In genomic region chr15:63524316-63525015, GRCh38 we compare ENCODE assay signal across 2 cellular contexts.
TF ChIP-seq lines count a peak whose summit lies in the region.

No MANE protein-coding gene starts in this region.

TF ChIP-seq in HEK293, 187 proteins besides CTCF, POLR2A, EP300 and RAD21:
- no peak for TF ChIP-seq ZBTB21 (tag by site-specific recombination; IDR thresholded peaks at IDR 0.05)
- TF ChIP-seq, protein P1, sequence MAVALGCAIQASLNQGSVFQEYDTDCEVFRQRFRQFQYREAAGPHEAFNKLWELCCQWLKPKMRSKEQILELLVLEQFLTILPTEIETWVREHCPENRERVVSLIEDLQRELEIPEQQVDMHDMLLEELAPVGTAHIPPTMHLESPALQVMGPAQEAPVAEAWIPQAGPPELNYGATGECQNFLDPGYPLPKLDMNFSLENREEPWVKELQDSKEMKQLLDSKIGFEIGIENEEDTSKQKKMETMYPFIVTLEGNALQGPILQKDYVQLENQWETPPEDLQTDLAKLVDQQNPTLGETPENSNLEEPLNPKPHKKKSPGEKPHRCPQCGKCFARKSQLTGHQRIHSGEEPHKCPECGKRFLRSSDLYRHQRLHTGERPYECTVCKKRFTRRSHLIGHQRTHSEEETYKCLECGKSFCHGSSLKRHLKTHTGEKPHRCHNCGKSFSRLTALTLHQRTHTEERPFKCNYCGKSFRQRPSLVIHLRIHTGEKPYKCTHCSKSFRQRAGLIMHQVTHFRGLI (tag by site-specific recombination; IDR thresholded peaks at IDR 0.05), result 0 out of 2 replicates have a peak, but pooled peaks have one; percentile 13
- peak; percentile 44; the same call in 1 of the 2 replicates for TF ChIP-seq SCRT2 (tag by site-specific recombination; IDR thresholded peaks at IDR 0.05)
TF ChIP-seq in HEK293: peak in this region for 2.

TF ChIP-seq in K562, 482 proteins besides CTCF, POLR2A, EP300 and RAD21 (continues in another document):
- TF ChIP-seq CHD2 (IDR thresholded peaks at IDR 0.05; ENCODE audit: low read depth, low read length), result no peak
- TF ChIP-seq USF2 (CRISPR knock-in tag; IDR thresholded peaks at IDR 0.05), result no peak
- TF ChIP-seq, protein P2, sequence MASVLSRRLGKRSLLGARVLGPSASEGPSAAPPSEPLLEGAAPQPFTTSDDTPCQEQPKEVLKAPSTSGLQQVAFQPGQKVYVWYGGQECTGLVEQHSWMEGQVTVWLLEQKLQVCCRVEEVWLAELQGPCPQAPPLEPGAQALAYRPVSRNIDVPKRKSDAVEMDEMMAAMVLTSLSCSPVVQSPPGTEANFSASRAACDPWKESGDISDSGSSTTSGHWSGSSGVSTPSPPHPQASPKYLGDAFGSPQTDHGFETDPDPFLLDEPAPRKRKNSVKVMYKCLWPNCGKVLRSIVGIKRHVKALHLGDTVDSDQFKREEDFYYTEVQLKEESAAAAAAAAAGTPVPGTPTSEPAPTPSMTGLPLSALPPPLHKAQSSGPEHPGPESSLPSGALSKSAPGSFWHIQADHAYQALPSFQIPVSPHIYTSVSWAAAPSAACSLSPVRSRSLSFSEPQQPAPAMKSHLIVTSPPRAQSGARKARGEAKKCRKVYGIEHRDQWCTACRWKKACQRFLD (CRISPR knock-in tag; IDR thresholded peaks at IDR 0.05), result peak; percentile 61
- no peak for TF ChIP-seq KLF10 (CRISPR knock-in tag; IDR thresholded peaks at IDR 0.05)
- peak; percentile 90 for TF ChIP-seq ATF3 (IDR thresholded peaks at IDR 0.05)
- TF ChIP-seq ATF3 (CRISPR knock-in tag; conservative IDR thresholded peaks at IDR 0.05), result no peak
- no peak for TF ChIP-seq TBP (optimal IDR thresholded peaks at IDR 0.05; ENCODE audit: low read depth, low read length)
- peak in 1 of 3 experiments; percentile 8 for TF ChIP-seq YY1 (IDR thresholded peaks at IDR 0.05; ENCODE audit: borderline replicate concordance in 1 of 3, control insufficient read depth in 1 of 3, extremely low read depth in 1 of 3, insufficient read depth in 3 of 3, insufficient read length in 1 of 3, insufficient replicate concordance in 2 of 3, low read depth in 1 of 3, low read length in 2 of 3)
- peak; percentile 86 for TF ChIP-seq SMAD4 (CRISPR knock-in tag; conservative IDR thresholded peaks at IDR 0.05)
- TF ChIP-seq, protein P3, sequence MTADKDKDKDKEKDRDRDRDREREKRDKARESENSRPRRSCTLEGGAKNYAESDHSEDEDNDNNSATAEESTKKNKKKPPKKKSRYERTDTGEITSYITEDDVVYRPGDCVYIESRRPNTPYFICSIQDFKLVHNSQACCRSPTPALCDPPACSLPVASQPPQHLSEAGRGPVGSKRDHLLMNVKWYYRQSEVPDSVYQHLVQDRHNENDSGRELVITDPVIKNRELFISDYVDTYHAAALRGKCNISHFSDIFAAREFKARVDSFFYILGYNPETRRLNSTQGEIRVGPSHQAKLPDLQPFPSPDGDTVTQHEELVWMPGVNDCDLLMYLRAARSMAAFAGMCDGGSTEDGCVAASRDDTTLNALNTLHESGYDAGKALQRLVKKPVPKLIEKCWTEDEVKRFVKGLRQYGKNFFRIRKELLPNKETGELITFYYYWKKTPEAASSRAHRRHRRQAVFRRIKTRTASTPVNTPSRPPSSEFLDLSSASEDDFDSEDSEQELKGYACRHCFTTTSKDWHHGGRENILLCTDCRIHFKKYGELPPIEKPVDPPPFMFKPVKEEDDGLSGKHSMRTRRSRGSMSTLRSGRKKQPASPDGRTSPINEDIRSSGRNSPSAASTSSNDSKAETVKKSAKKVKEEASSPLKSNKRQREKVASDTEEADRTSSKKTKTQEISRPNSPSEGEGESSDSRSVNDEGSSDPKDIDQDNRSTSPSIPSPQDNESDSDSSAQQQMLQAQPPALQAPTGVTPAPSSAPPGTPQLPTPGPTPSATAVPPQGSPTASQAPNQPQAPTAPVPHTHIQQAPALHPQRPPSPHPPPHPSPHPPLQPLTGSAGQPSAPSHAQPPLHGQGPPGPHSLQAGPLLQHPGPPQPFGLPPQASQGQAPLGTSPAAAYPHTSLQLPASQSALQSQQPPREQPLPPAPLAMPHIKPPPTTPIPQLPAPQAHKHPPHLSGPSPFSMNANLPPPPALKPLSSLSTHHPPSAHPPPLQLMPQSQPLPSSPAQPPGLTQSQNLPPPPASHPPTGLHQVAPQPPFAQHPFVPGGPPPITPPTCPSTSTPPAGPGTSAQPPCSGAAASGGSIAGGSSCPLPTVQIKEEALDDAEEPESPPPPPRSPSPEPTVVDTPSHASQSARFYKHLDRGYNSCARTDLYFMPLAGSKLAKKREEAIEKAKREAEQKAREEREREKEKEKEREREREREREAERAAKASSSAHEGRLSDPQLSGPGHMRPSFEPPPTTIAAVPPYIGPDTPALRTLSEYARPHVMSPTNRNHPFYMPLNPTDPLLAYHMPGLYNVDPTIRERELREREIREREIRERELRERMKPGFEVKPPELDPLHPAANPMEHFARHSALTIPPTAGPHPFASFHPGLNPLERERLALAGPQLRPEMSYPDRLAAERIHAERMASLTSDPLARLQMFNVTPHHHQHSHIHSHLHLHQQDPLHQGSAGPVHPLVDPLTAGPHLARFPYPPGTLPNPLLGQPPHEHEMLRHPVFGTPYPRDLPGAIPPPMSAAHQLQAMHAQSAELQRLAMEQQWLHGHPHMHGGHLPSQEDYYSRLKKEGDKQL (CRISPR knock-in tag; IDR thresholded peaks at IDR 0.05; ENCODE audit: borderline replicate concordance), result no peak
- no peak for TF ChIP-seq POU5F1 (IDR thresholded peaks at IDR 0.05; ENCODE audit: borderline replicate concordance, low read depth, low read length, partially characterized antibody)
- TF ChIP-seq TEAD1 (CRISPR knock-in tag; IDR thresholded peaks at IDR 0.05), result peak; percentile 45 to 59; a peak in 2 of 4 replicates
- TF ChIP-seq RBM15 (IDR thresholded peaks at IDR 0.05; ENCODE audit: insufficient read depth, low read length), result no peak
- no peak for TF ChIP-seq NFIC (IDR thresholded peaks at IDR 0.05)
- TF ChIP-seq RBM34 (IDR thresholded peaks at IDR 0.05; ENCODE audit: borderline replicate concordance, insufficient read depth, low read length), result no peak
- no peak for TF ChIP-seq NUFIP1 (IDR thresholded peaks at IDR 0.05; ENCODE audit: partially characterized antibody)
- TF ChIP-seq HMG20B (CRISPR knock-in tag; IDR thresholded peaks at IDR 0.05), result no peak
- TF ChIP-seq, protein P4, sequence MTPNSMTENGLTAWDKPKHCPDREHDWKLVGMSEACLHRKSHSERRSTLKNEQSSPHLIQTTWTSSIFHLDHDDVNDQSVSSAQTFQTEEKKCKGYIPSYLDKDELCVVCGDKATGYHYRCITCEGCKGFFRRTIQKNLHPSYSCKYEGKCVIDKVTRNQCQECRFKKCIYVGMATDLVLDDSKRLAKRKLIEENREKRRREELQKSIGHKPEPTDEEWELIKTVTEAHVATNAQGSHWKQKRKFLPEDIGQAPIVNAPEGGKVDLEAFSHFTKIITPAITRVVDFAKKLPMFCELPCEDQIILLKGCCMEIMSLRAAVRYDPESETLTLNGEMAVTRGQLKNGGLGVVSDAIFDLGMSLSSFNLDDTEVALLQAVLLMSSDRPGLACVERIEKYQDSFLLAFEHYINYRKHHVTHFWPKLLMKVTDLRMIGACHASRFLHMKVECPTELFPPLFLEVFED (CRISPR knock-in tag; conservative IDR thresholded peaks at IDR 0.05), result no peak
- TF ChIP-seq ARID3A (IDR thresholded peaks at IDR 0.05; ENCODE audit: borderline replicate concordance, low read depth, low read length), result 0 out of 2 replicates have a peak, but pooled peaks have one; percentile 38
- no peak for TF ChIP-seq SMAD3 (CRISPR knock-in tag; conservative IDR thresholded peaks at IDR 0.05)
- TF ChIP-seq ZNF174 (CRISPR knock-in tag; IDR thresholded peaks at IDR 0.05), result no peak
- TF ChIP-seq RBM25 (IDR thresholded peaks at IDR 0.05; ENCODE audit: low read depth, low read length, severe bottlenecking), result no peak
- no peak for TF ChIP-seq CREBBP (IDR thresholded peaks at IDR 0.05; ENCODE audit: low read depth, low read length)
- no peak for TF ChIP-seq ZNF316 (IDR thresholded peaks at IDR 0.05)
- TF ChIP-seq FOXM1 (IDR thresholded peaks at IDR 0.05; ENCODE audit: low read depth), result no peak; the same call in 1 of the 2 replicates
- no peak for TF ChIP-seq FOXM1 (CRISPR knock-in tag; IDR thresholded peaks at IDR 0.05; ENCODE audit: low read depth)
- TF ChIP-seq ELF2 (CRISPR knock-in tag; IDR thresholded peaks at IDR 0.05), result no peak
- TF ChIP-seq ZBTB40 (IDR thresholded peaks at IDR 0.05), result no peak
- TF ChIP-seq ZBTB40 (CRISPR knock-in tag; IDR thresholded peaks at IDR 0.05), result no peak
- no peak for TF ChIP-seq ESRRB (CRISPR knock-in tag; IDR thresholded peaks at IDR 0.05; ENCODE audit: borderline replicate concordance)
- TF ChIP-seq RBM17 (IDR thresholded peaks at IDR 0.05; ENCODE audit: borderline replicate concordance, low read depth, low read length), result no peak
- TF ChIP-seq SOX6 (IDR thresholded peaks at IDR 0.05), result peak; percentile 67
- TF ChIP-seq ARID2 (IDR thresholded peaks at IDR 0.05), result no peak
- no peak for TF ChIP-seq EHMT2 (IDR thresholded peaks at IDR 0.05)
- TF ChIP-seq ASH1L (IDR thresholded peaks at IDR 0.05; ENCODE audit: borderline replicate concordance, low read depth, partially characterized antibody), result no peak
- TF ChIP-seq ZBTB7A (IDR thresholded peaks at IDR 0.05; ENCODE audit: borderline replicate concordance, control insufficient read depth, low read depth, low read length), result no peak
